8 cellular contexts compared by ENCODE assay signal in genomic region chr4:112287258-112287873, GRCh38. TPM values are rescaled to one million over a fixed set of nuclear protein-coding genes. Genes with fewer than 3 reads are reported as not detected.
A peak's percentile ranks its signal among the peaks of the same experiment; 100 is the strongest.
DNase-seq lines count a peak whose midpoint lies in the region; ATAC-seq and TF ChIP-seq lines count a peak whose summit lies in the region.

No MANE protein-coding gene starts in this region.

- CTCF ChIA-PET in activated CD4-positive, alpha-beta memory T cell treated with anti-CD3 and anti-CD28 coated beads, Interleukin-2, amount 10 ng/mL, durations not matched to agents 7 days and 5 days (lab: Charles Lee): interaction anchor here (0.6 to 1.7 kb wide), 6 partner anchors 8 to 236 kb away, joined by 3 to 4 read pairs (median 3); no protein-coding TSS in a partner anchor

- DNase-seq in activated naive CD4-positive, alpha-beta T cell treated with Interleukin-2 at 50 U/mL for 16 hours: no peak
- peak; percentile 26 for DNase-seq in activated CD4-positive, alpha-beta memory T cell treated with anti-CD3 and anti-CD28 coated beads, Interleukin-2, amount 10 ng/mL, durations not matched to agents 7 days and 5 days
- no peak for DNase-seq in type B pancreatic cell (ENCODE audit: extremely low spot score, unreplicated experiment)
- DNase-seq in glutamatergic neuron: no peak
- no peak for DNase-seq in AG20443 (ENCODE audit: low spot score)

- H3K27ac Mint-ChIP-seq in activated naive CD4-positive, alpha-beta T cell treated with anti-CD3 and anti-CD28 coated beads, Interleukin-2, amount 50 U/mL, for 24 hours: peak overlapping the region; percentile 93
- H3K27ac Mint-ChIP-seq in activated CD4-positive, alpha-beta memory T cell treated with anti-CD3 and anti-CD28 coated beads, Interleukin-2, amount 10 ng/mL, durations not matched to agents 7 days and 5 days: peak overlapping the region; percentile 90
- H3K27ac Mint-ChIP-seq in type B pancreatic cell: no peak overlapping the region
- no peak overlapping the region for H3K27ac Mint-ChIP-seq in glutamatergic neuron (ENCODE audit: unreplicated experiment)

- H3K27me3 Mint-ChIP-seq in activated naive CD4-positive, alpha-beta T cell treated with anti-CD3 and anti-CD28 coated beads, Interleukin-2, amount 50 U/mL, for 24 hours: no peaks in the 10 kb centered on the region
- H3K27me3 Mint-ChIP-seq in activated CD4-positive, alpha-beta memory T cell treated with anti-CD3 and anti-CD28 coated beads, Interleukin-2, amount 10 ng/mL, durations not matched to agents 7 days and 5 days: no peaks in the 10 kb centered on the region
- H3K27me3 Mint-ChIP-seq in type B pancreatic cell (no peaks in the 10 kb centered on the region), glutamatergic neuron (ENCODE audit: unreplicated experiment) (peaks cover 5% of the 10 kb centered on the region)

- H3K9me3 Mint-ChIP-seq in activated naive CD4-positive, alpha-beta T cell treated with anti-CD3 and anti-CD28 coated beads, Interleukin-2, amount 50 U/mL, for 24 hours: no peaks in the 10 kb centered on the region
- no peaks in the 10 kb centered on the region for H3K9me3 Mint-ChIP-seq in activated CD4-positive, alpha-beta memory T cell treated with anti-CD3 and anti-CD28 coated beads, Interleukin-2, amount 10 ng/mL, durations not matched to agents 7 days and 5 days
- H3K9me3 Mint-ChIP-seq in type B pancreatic cell (no peaks in the 10 kb centered on the region), glutamatergic neuron (ENCODE audit: unreplicated experiment) (peaks cover 2% of the 10 kb centered on the region)

- POLR2A ChIA-PET in activated CD4-positive, alpha-beta memory T cell treated with anti-CD3 and anti-CD28 coated beads, Interleukin-2, amount 10 ng/mL, durations not matched to agents 7 days and 5 days (lab: Charles Lee): interaction anchor here (0.6 to 4.5 kb wide), 13 partner anchors 10 to 350 kb away, joined by 3 to 45 read pairs (median 6); partner anchors contain the start of genes ALPK1, AP1AR, FAM241A and LARP7

- H3K4me1 Mint-ChIP-seq in activated naive CD4-positive, alpha-beta T cell treated with anti-CD3 and anti-CD28 coated beads, Interleukin-2, amount 50 U/mL, for 24 hours: peaks cover 70% of the 10 kb centered on the region
- H3K4me1 Mint-ChIP-seq in activated CD4-positive, alpha-beta memory T cell treated with anti-CD3 and anti-CD28 coated beads, Interleukin-2, amount 10 ng/mL, durations not matched to agents 7 days and 5 days: peaks cover 65% of the 10 kb centered on the region
- H3K4me1 Mint-ChIP-seq in type B pancreatic cell (ENCODE audit: unreplicated experiment) (peaks cover 19% of the 10 kb centered on the region), glutamatergic neuron (ENCODE audit: low read depth, unreplicated experiment) (no peaks in the 10 kb centered on the region)

- peaks cover 3% of the 10 kb centered on the region for H3K36me3 Mint-ChIP-seq in activated naive CD4-positive, alpha-beta T cell treated with anti-CD3 and anti-CD28 coated beads, Interleukin-2, amount 50 U/mL, for 24 hours
- peaks cover 17% of the 10 kb centered on the region for H3K36me3 Mint-ChIP-seq in activated CD4-positive, alpha-beta memory T cell treated with anti-CD3 and anti-CD28 coated beads, Interleukin-2, amount 10 ng/mL, durations not matched to agents 7 days and 5 days (ENCODE audit: low read depth)
- H3K36me3 Mint-ChIP-seq in type B pancreatic cell (no peaks in the 10 kb centered on the region), glutamatergic neuron (ENCODE audit: unreplicated experiment) (no peaks in the 10 kb centered on the region)

- TF ChIP-seq CTCF in type B pancreatic cell (conservative IDR thresholded peaks at IDR 0.05) (no peak), glutamatergic neuron (IDR thresholded peaks at IDR 0.05; ENCODE audit: partially characterized antibody, unreplicated experiment) (no peak)

- peak overlapping the region; percentile 78 for H3K4me3 Mint-ChIP-seq in activated naive CD4-positive, alpha-beta T cell treated with anti-CD3 and anti-CD28 coated beads, Interleukin-2, amount 50 U/mL, for 24 hours
- peak overlapping the region; percentile 66 for H3K4me3 Mint-ChIP-seq in activated CD4-positive, alpha-beta memory T cell treated with anti-CD3 and anti-CD28 coated beads, Interleukin-2, amount 10 ng/mL, durations not matched to agents 7 days and 5 days
- H3K4me3 Mint-ChIP-seq in type B pancreatic cell (peak overlapping the region; percentile 40), glutamatergic neuron (ENCODE audit: unreplicated experiment) (no peak overlapping the region)

- ATAC-seq in HG02852 (IDR thresholded peaks at IDR 0.05; ENCODE audit: unreplicated experiment) (peak; percentile 17), GM19328 (IDR thresholded peaks at IDR 0.05; ENCODE audit: unreplicated experiment) (no peak)

RNA-seq across cellular contexts. Expression of gene TIFA, which starts 1.7 kb away (rescaled TPM):
- 10 to 100 TPM; 29.9 to 33.4 TPM for total RNA-seq in activated CD4-positive, alpha-beta memory T cell treated with anti-CD3 and anti-CD28 coated beads, Interleukin-2, amount 10 ng/mL, durations not matched to agents 7 days and 5 days
- total RNA-seq in type B pancreatic cell (ENCODE audit: low replicate concordance): 13.7 and 15.6 TPM in 2 replicates
- 3.0 TPM for total RNA-seq in glutamatergic neuron (ENCODE audit: unreplicated experiment)

RNA-seq across cellular contexts. Expression of gene ALPK1, which starts 9.8 kb away (rescaled TPM):
- total RNA-seq in activated CD4-positive, alpha-beta memory T cell treated with anti-CD3 and anti-CD28 coated beads, Interleukin-2, amount 10 ng/mL, durations not matched to agents 7 days and 5 days: 10 to 100 TPM; 11.4 to 12.3 TPM
- total RNA-seq in type B pancreatic cell (ENCODE audit: low replicate concordance) (6.7 and 9.5 TPM in 2 replicates), glutamatergic neuron (ENCODE audit: unreplicated experiment) (0.86 TPM)

RNA-seq across cellular contexts. Expression of gene AP1AR, which starts 55.8 kb away (rescaled TPM):
- 10 to 100 TPM; 10.9 to 17.2 TPM for total RNA-seq in activated CD4-positive, alpha-beta memory T cell treated with anti-CD3 and anti-CD28 coated beads, Interleukin-2, amount 10 ng/mL, durations not matched to agents 7 days and 5 days
- total RNA-seq in type B pancreatic cell (ENCODE audit: low replicate concordance) (14.5 and 18.9 TPM in 2 replicates), glutamatergic neuron (ENCODE audit: unreplicated experiment) (21.0 TPM)

Comparison
In these comparisons a context has a peak if more than half of its experiments do, and no peak if none do; other contexts are left out.
1. H3K27ac Mint-ChIP-seq: peak in activated naive CD4-positive, alpha-beta T cell treated with anti-CD3 and anti-CD28 coated beads, Interleukin-2, amount 50 U/mL, for 24 hours (single experiment) and activated CD4-positive, alpha-beta memory T cell treated with anti-CD3 and anti-CD28 coated beads, Interleukin-2, amount 10 ng/mL, durations not matched to agents 7 days and 5 days (single experiment); none in type B pancreatic cell (single experiment) and glutamatergic neuron (single experiment).